In the genomic region with DNA sequence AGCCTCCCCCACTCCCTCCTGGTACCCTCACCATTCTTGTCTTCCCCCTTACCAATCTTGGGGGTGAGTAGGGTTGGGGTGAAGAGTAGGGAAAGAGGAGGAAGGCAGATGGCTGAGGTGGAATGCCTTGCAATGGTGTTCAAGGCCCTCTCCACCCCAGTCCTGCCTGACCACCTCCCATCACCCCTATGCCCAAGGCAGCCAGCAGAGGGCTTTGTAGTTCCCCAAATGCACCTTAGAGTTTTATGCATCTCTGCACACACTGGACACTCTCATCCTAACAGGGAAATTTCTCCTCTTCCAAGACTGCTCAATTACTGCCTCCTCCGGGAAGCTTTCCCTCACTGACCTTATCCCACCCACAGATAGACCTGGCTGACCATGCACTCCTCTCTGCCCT, we compare ENCODE assay signal across 14 cellular contexts. TPM values are rescaled to one million over a fixed set of nuclear protein-coding genes. Genes with fewer than 3 reads are reported as not detected.
DNase-seq lines count a peak whose midpoint lies in the region; ATAC-seq and TF ChIP-seq lines count a peak whose summit lies in the region.
"Had no signal": no experiment of that assay in that cellular context is flagged by ENCODE, and none has a peak within 500 bp of the region (broad histone marks: within the 10 kb centered on the region; RNA-seq: fewer than 3 reads in every experiment).

No MANE protein-coding gene starts in this region.

- CTCF ChIA-PET in PC-9 (lab: Charles Lee) (interaction anchor here (0.6 kb wide), 1 partner anchor 46 kb away, joined by 4 read pairs; no protein-coding TSS in a partner anchor), A673 (lab: Charles Lee) (no interaction called here)
- CTCF ChIA-PET in CD4-positive, alpha-beta T cell (lab: Charles Lee): no interaction called here

- H3K4me1 Mint-ChIP-seq in CD4-positive, alpha-beta T cell (ENCODE audit: low read depth): no peaks in the 10 kb centered on the region

- DNase-seq in cardiac muscle cell (ENCODE audit: low read depth in 1 of 2, low spot score in 1 of 2) (peak in 1 of 2 donors; percentile 32), right atrium auricular region (ENCODE audit: low spot score) (no peak), PC-9 (no peak), fibroblast of mammary gland (ENCODE audit: low read depth) (peak; percentile 28), Ammon's horn (ENCODE audit: low spot score) (no peak), A673 (ENCODE audit: low spot score) (no peak)
- no peak for DNase-seq in CD4-positive, alpha-beta T cell
- DNase-seq: left cardiac atrium; NCI-H2029; SHP77 treated with DMSO at 0.1 percent for 48 hours; small intestine; stimulated activated naive CD4-positive, alpha-beta T cell treated with Interleukin-2 at 50 U/mL for 16 hours had no signal

- H3K27ac ChIP-seq in cardiac muscle cell: no peak overlapping the region
- no peak overlapping the region for H3K27ac ChIP-seq in right atrium auricular region
- H3K27ac ChIP-seq in PC-9: no peak overlapping the region
- H3K27ac ChIP-seq in gastroesophageal sphincter: no peak overlapping the region
- no peak overlapping the region for H3K27ac ChIP-seq in CD4-positive, alpha-beta T cell (ENCODE audit: low read depth, low read length)
- H3K27ac ChIP-seq in A673 (ENCODE audit: low read depth, low read length, poor library complexity, severe bottlenecking): no peak overlapping the region

- TF ChIP-seq EP300 in gastroesophageal sphincter (IDR thresholded peaks at IDR 0.05): no peak

- H3F3A ChIP-seq in PC-9 (ENCODE audit: insufficient read depth, low read depth): no peaks in the 10 kb centered on the region; the same call in 1 of the 2 replicates

- H3K27me3 ChIP-seq in cardiac muscle cell (no peaks in the 10 kb centered on the region), right atrium auricular region (no peaks in the 10 kb centered on the region), PC-9 (ENCODE audit: insufficient read depth, low read depth) (no peaks in the 10 kb centered on the region), gastroesophageal sphincter (no peaks in the 10 kb centered on the region), A673 (replicated peaks; ENCODE audit: insufficient read depth, low read depth, low read length, poor library complexity) (no peaks in the 10 kb centered on the region)
- H3K27me3 ChIP-seq in CD4-positive, alpha-beta T cell (ENCODE audit: control insufficient read depth, insufficient read depth, low read length): no peaks in the 10 kb centered on the region

- no peak overlapping the region for H3K27ac Mint-ChIP-seq in CD4-positive, alpha-beta T cell

- H3K36me3 Mint-ChIP-seq in CD4-positive, alpha-beta T cell (ENCODE audit: low read depth): no peaks in the 10 kb centered on the region

- H3K9me2 ChIP-seq in PC-9 (ENCODE audit: insufficient read depth): no peaks in the 10 kb centered on the region

- H3K4me3 ChIP-seq in cardiac muscle cell (no peak overlapping the region), right atrium auricular region (no peak overlapping the region), PC-9 (no peak overlapping the region), fibroblast of mammary gland (ENCODE audit: control insufficient read depth, low read depth, low read length) (no peak overlapping the region), gastroesophageal sphincter (no peak overlapping the region), A673 (ENCODE audit: low read depth, low read length, poor library complexity, severe bottlenecking) (no peak overlapping the region)

- no peak overlapping the region for H3K4me2 ChIP-seq in PC-9

- H3K4me3 Mint-ChIP-seq in CD4-positive, alpha-beta T cell: no peak overlapping the region

- BruUV-seq in PC-9 (replicated peaks; lab: Mats Ljungman, UMichigan): no TSS peak
- BruUV-seq in A673 (replicated peaks; lab: Mats Ljungman, UMichigan): no TSS peak

- H2AFZ ChIP-seq in PC-9: no peak overlapping the region

- peaks cover 5% of the 10 kb centered on the region for H3K27me3 Mint-ChIP-seq in CD4-positive, alpha-beta T cell

- H4K20me1 ChIP-seq in PC-9 (ENCODE audit: insufficient read depth): no peaks in the 10 kb centered on the region

- TF ChIP-seq CTCF in cardiac muscle cell (IDR thresholded peaks at IDR 0.05; ENCODE audit: low read depth, low read length) (peak; percentile 46), right atrium auricular region (IDR thresholded peaks at IDR 0.05) (peak in 1 of 2 donors; percentile 11), PC-9 (conservative IDR thresholded peaks at IDR 0.05) (peak; percentile 36; the same call in 1 of the 2 replicates), fibroblast of mammary gland (conservative IDR thresholded peaks at IDR 0.05; ENCODE audit: control insufficient read depth, insufficient read depth, low read depth, low read length) (peak; percentile 40), gastroesophageal sphincter (IDR thresholded peaks at IDR 0.05) (no peak), A673 (conservative IDR thresholded peaks at IDR 0.05; ENCODE audit: low read depth, low read length) (no peak; the same call in 1 of the 2 replicates)
- TF ChIP-seq CTCF in CD4-positive, alpha-beta T cell (IDR thresholded peaks at IDR 0.05): no peak

- no peak for TF ChIP-seq POLR2A in gastroesophageal sphincter (IDR thresholded peaks at IDR 0.05)

- intact Hi-C loops in PC-9 (cut with micrococcal nuclease; ENCODE audit: unreplicated experiment) (no loop called here), A673 (cut with micrococcal nuclease; ENCODE audit: unreplicated experiment) (no loop called here)
- intact Hi-C loops in CD4-positive, alpha-beta T cell (cut with DNase I, micrococcal nuclease): no loop called here

- H3K9me3 ChIP-seq in cardiac muscle cell (ENCODE audit: low read depth) (no peaks in the 10 kb centered on the region), right atrium auricular region (no peaks in the 10 kb centered on the region), PC-9 (ENCODE audit: insufficient read depth, low read depth) (no peaks in the 10 kb centered on the region), gastroesophageal sphincter (no peaks in the 10 kb centered on the region), A673 (ENCODE audit: low read depth, low read length, poor library complexity, severe bottlenecking) (no peaks in the 10 kb centered on the region)
- no peaks in the 10 kb centered on the region for H3K9me3 ChIP-seq in CD4-positive, alpha-beta T cell (ENCODE audit: control insufficient read depth, low read length)
- H3K9me3 ChIP-seq: Caco-2 had no signal

- POLR2A ChIA-PET in PC-9 (lab: Charles Lee; ENCODE audit: unreplicated experiment) (no interaction called here), A673 (lab: Charles Lee; ENCODE audit: low non-redundant PET) (no interaction called here)
- POLR2A ChIA-PET in CD4-positive, alpha-beta T cell (lab: Charles Lee): no interaction called here

- no peaks in the 10 kb centered on the region for H3K9me3 Mint-ChIP-seq in CD4-positive, alpha-beta T cell

- no peaks in the 10 kb centered on the region for H3K4me1 ChIP-seq in cardiac muscle cell (ENCODE audit: low read depth)
- peaks cover 0 to under 1% of the 10 kb centered on the region in 2 donors for H3K4me1 ChIP-seq in right atrium auricular region
- H3K4me1 ChIP-seq in PC-9 (replicated peaks; ENCODE audit: insufficient read depth): 0 out of 2 replicates have a peak, but pooled peaks cover under 1% of the 10 kb centered on the region
- H3K4me1 ChIP-seq in gastroesophageal sphincter: peaks cover 0 to 12% (median 0%) of the 10 kb centered on the region in 3 donors
- H3K4me1 ChIP-seq in A673 (ENCODE audit: insufficient read depth, low read length, poor library complexity, severe bottlenecking): no peaks in the 10 kb centered on the region

- WGBS in gastroesophageal sphincter (ENCODE audit: low coverage in 1 of 2), 2 donors: 60 to 83% methylated on average over 1 of the region's 1 CpG

- ATAC-seq in gastroesophageal sphincter: no peak
- ATAC-seq in CD4-positive, alpha-beta T cell (ENCODE audit: poor library complexity): no peak
- ATAC-seq: left cardiac atrium had no signal

- H3K36me3 ChIP-seq in cardiac muscle cell (no peaks in the 10 kb centered on the region), right atrium auricular region (no peaks in the 10 kb centered on the region), PC-9 (ENCODE audit: low read depth) (no peaks in the 10 kb centered on the region), gastroesophageal sphincter (no peaks in the 10 kb centered on the region), A673 (ENCODE audit: insufficient read depth, low read length, poor library complexity, severe bottlenecking) (no peaks in the 10 kb centered on the region)

- no peaks in the 10 kb centered on the region for H3K79me2 ChIP-seq in PC-9 (ENCODE audit: low read depth)

RNA-seq across cellular contexts. Expression of a gene that starts 15.4 kb away (rescaled TPM):
- 1.9 and 15.0 TPM in 2 replicates for total RNA-seq in cardiac muscle cell
- polyA plus RNA-seq in cardiac muscle cell: 1.1 and 8.4 TPM in 2 replicates
- total RNA-seq in right atrium auricular region: 1 to 10 TPM; 2.6 to 6.0 TPM
- total RNA-seq in PC-9 (2021): 1.2 and 1.7 TPM in 2 replicates
- 10 to 100 TPM in 2 of 4 donors, 1 to 10 TPM in 1, under 1 TPM in 1; 0.47 to 11.8 (median 7.5) TPM for total RNA-seq in gastroesophageal sphincter
- total RNA-seq in CD4-positive, alpha-beta T cell: not detected
- 0.28 and 0.71 TPM in 2 replicates for total RNA-seq in A673 (2021)

RNA-seq across cellular contexts. Expression of a gene that starts 30.1 kb away (rescaled TPM):
- total RNA-seq in cardiac muscle cell (0.98 and 1.9 TPM in 2 replicates), right atrium auricular region (under 1 TPM in 1 of 2 donors, not detected in 1; 0.63 TPM), PC-9 (2021) (1.1 and 1.5 TPM in 2 replicates), gastroesophageal sphincter (1 to 10 TPM in 2 of 4 donors, under 1 TPM in 2; 0.47 to 6.9 (median 1.1) TPM), A673 (2021) (1.1 and 1.9 TPM in 2 replicates)
- 1.1 and 1.4 TPM in 2 replicates for polyA plus RNA-seq in cardiac muscle cell
- under 1 TPM in 1 of 2 experiments, not detected in 1; 0.08 TPM for total RNA-seq in CD4-positive, alpha-beta T cell

RNA-seq across cellular contexts. Expression of a gene that starts 41.2 kb away (rescaled TPM):
- total RNA-seq in cardiac muscle cell (176 and 223 TPM in 2 replicates), right atrium auricular region (100 to 1,000 TPM; 147 to 152 TPM), PC-9 (2021) (210 and 251 TPM in 2 replicates), gastroesophageal sphincter (100 to 1,000 TPM in 3 of 4 donors, 10 to 100 TPM in 1; 83.4 to 116 (median 110) TPM), A673 (2021) (230 and 238 TPM in 2 replicates)
- polyA plus RNA-seq in cardiac muscle cell: 308 and 326 TPM in 2 replicates
- 100 to 1,000 TPM in 1 of 2 experiments, 10 to 100 TPM in 1; 96.1 to 101 TPM for total RNA-seq in CD4-positive, alpha-beta T cell

Comparison
In these comparisons a context has a peak if more than half of its experiments do, and no peak if none do; other contexts are left out.
1. CTCF ChIP-seq: peak in cardiac muscle cell (single experiment), PC-9 (single experiment) and fibroblast of mammary gland (single experiment); none in gastroesophageal sphincter (0 of 4), CD4-positive, alpha-beta T cell (single experiment) and A673 (single experiment).